Comparison of ENCODE assay signal across 17 cellular contexts in the genomic region with DNA sequence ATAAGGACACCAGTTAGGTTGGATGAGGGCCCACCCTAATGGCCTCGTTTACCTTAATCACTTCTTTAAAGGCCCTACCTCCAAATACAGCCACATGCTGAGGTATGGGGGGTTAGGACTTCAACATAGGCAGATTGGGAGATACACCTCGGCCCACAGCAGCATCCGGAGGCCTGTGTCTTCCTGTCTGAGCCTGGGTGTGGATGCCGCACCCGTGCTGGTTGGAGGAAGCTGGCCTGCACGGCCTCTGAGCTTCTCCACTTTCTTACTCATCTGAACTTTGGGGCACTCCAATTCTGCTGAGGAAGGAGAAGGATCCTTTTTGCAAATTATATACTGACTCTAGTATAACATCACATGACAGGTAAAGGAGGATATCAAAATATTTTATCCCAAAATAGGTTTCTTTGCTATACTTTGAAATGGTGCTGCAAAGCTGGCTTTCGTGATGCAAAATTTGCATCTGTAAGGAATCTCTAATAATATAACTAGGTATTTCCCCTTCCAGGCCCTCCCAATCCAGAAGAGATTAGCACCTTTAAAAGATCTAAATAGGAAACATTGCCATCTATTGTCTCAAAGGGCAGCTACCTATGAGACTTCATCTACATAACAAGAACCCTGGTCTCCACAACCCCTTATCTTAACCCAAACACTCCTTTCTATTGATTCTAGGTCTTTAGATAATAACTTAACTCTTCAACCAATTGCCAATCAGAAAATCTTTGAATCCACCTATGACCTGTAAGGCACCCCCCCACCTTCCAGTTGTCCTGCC.
DNase-seq lines count a peak whose midpoint lies in the region; ATAC-seq and TF ChIP-seq lines count a peak whose summit lies in the region.
"Had no signal": no experiment of that assay in that cellular context is flagged by ENCODE, and none has a peak within 500 bp of the region (broad histone marks: within the 10 kb centered on the region; RNA-seq: fewer than 3 reads in every experiment).

No MANE protein-coding gene starts in this region.

- TF ChIP-seq POLR2A in IMR-90 (IDR thresholded peaks at IDR 0.05; ENCODE audit: low read depth, low read length): no peak

- TF ChIP-seq CTCF in GM23338 (conservative IDR thresholded peaks at IDR 0.05; ENCODE audit: low read depth in 2 of 2) (no peak), IMR-90 (conservative IDR thresholded peaks at IDR 0.05; ENCODE audit: low read depth, low read length) (no peak), foreskin keratinocyte (conservative IDR thresholded peaks at IDR 0.05) (peak; percentile 6), GM20000 (IDR thresholded peaks at IDR 0.05; ENCODE audit: extremely low read depth, missing control alignments) (no peak)

- dilution Hi-C loops in IMR-90 (cut with HindIII; ENCODE audit: low sequenced_read_pairs, unreplicated experiment): no loop called here

- no peak overlapping the region for H2BK5ac ChIP-seq in IMR-90 (ENCODE audit: low read depth, low read length, poor library complexity, severe bottlenecking)

- CTCF ChIA-PET in IMR-90 (lab: Yijun Ruan, JAX): no interaction called here

- H3K27ac Mint-ChIP-seq in GM23338: peak overlapping the region; percentile 65
- H3K27ac Mint-ChIP-seq in stimulated activated effector memory CD8-positive, alpha-beta T cell treated with anti-CD3 and anti-CD28 coated beads, Interleukin-12 subunit alpha, Interleukin-12 subunit beta, amount 100 ng/mL, for 72 hours: no peak overlapping the region
- H3K27ac Mint-ChIP-seq: CD4-positive, CD25-positive, alpha-beta regulatory T cell had no signal

- no peaks in the 10 kb centered on the region; the same call in 2 of the 3 replicates for H3K9me3 Mint-ChIP-seq in GM23338
- H3K9me3 Mint-ChIP-seq in stimulated activated effector memory CD8-positive, alpha-beta T cell treated with anti-CD3 and anti-CD28 coated beads, Interleukin-12 subunit alpha, Interleukin-12 subunit beta, amount 100 ng/mL, for 72 hours: no peaks in the 10 kb centered on the region

- intact Hi-C loops in IMR-90 (cut with micrococcal nuclease): no loop called here

- H3K56ac ChIP-seq in IMR-90 (ENCODE audit: extremely low read depth, insufficient read depth, low read length): no peak overlapping the region

- POLR2A ChIA-PET in IMR-90 (lab: Charles Lee; ENCODE audit: unreplicated experiment): no interaction called here

- no peak overlapping the region for H3K23ac ChIP-seq in IMR-90 (ENCODE audit: low read depth, low read length)

- H3K4me3 ChIP-seq in GM23338: no peak overlapping the region
- H3K4me3 ChIP-seq in IMR-90 (ENCODE audit: insufficient read depth, low read depth, low read length): no peak overlapping the region
- H3K4me3 ChIP-seq: HAP-1 had no signal

- H3K9ac ChIP-seq in IMR-90 (ENCODE audit: low read depth, low read length): no peak overlapping the region
- H3K9ac ChIP-seq: KMS-11 had no signal

- H3K27ac ChIP-seq in GM23338 (ENCODE audit: low read depth) (peak overlapping the region; percentile 80), IMR-90 (ENCODE audit: insufficient read depth, low read length) (no peak overlapping the region), foreskin keratinocyte (no peak overlapping the region)
- H3K27ac ChIP-seq: KMS-11 had no signal

- H2BK120ac ChIP-seq in IMR-90 (ENCODE audit: low read depth, low read length): no peak overlapping the region

- H2BK20ac ChIP-seq in IMR-90 (ENCODE audit: low read depth, low read length): no peak overlapping the region

- H3K36me3 Mint-ChIP-seq in GM23338 (ENCODE audit: low read depth): no peaks in the 10 kb centered on the region
- no peaks in the 10 kb centered on the region for H3K36me3 Mint-ChIP-seq in stimulated activated effector memory CD8-positive, alpha-beta T cell treated with anti-CD3 and anti-CD28 coated beads, Interleukin-12 subunit alpha, Interleukin-12 subunit beta, amount 100 ng/mL, for 72 hours
- H3K36me3 Mint-ChIP-seq: CD4-positive, CD25-positive, alpha-beta regulatory T cell had no signal

- no CpG with 5 or more reads among the region's 7 CpGs for WGBS in IMR-90 (ENCODE audit: extremely low coverage in 2 of 2, insufficient read length in 1 of 2), 2 experiments

- no peaks in the 10 kb centered on the region for H3F3A ChIP-seq in GM23338 (replicated peaks; ENCODE audit: low read depth)

- no peak overlapping the region for H4K5ac ChIP-seq in IMR-90 (ENCODE audit: low read depth, low read length)

- H3K4me2 ChIP-seq in GM23338 (peak overlapping the region; percentile 48; the same call in 1 of the 2 replicates), IMR-90 (ENCODE audit: low read depth, low read length) (no peak overlapping the region)
- H3K4me2 ChIP-seq: KMS-11 had no signal

- peaks cover 38% of the 10 kb centered on the region for H3K4me1 Mint-ChIP-seq in GM23338
- H3K4me1 Mint-ChIP-seq in stimulated activated effector memory CD8-positive, alpha-beta T cell treated with anti-CD3 and anti-CD28 coated beads, Interleukin-12 subunit alpha, Interleukin-12 subunit beta, amount 100 ng/mL, for 72 hours: no peaks in the 10 kb centered on the region
- H3K4me1 Mint-ChIP-seq: CD4-positive, CD25-positive, alpha-beta regulatory T cell had no signal

- H2AK5ac ChIP-seq in IMR-90 (ENCODE audit: low read depth, low read length): no peak overlapping the region

- peaks cover 3% of the 10 kb centered on the region for H3K27me3 Mint-ChIP-seq in GM23338 (ENCODE audit: insufficient read depth, low read depth, poor library complexity)

- H3K36me3 ChIP-seq in GM23338 (ENCODE audit: insufficient read depth) (peaks cover 19% of the 10 kb centered on the region), IMR-90 (ENCODE audit: control insufficient read depth, insufficient read depth, low read length) (no peaks in the 10 kb centered on the region)
- H3K36me3 ChIP-seq: HAP-1 had no signal

- no peaks in the 10 kb centered on the region for H3K79me1 ChIP-seq in IMR-90 (ENCODE audit: low read depth in 1 of 2, low read length in 2 of 2)

- no TSS peak for BruUV-seq in IMR-90 (replicated peaks; lab: Mats Ljungman, UMichigan)

- no peak overlapping the region for H2AFZ ChIP-seq in GM23338
- peak overlapping the region; percentile 51 for H2AFZ ChIP-seq in IMR-90 (replicated peaks; ENCODE audit: low read length, poor library complexity)

- H2BK15ac ChIP-seq in IMR-90 (ENCODE audit: low read depth, low read length): no peak overlapping the region

- in situ Hi-C loops in IMR-90 (cut with MboI; ENCODE audit: low sequenced_read_pairs): no loop called here

- no peak overlapping the region for H4K91ac ChIP-seq in IMR-90 (ENCODE audit: insufficient read depth, low read depth, low read length)

- DNase-seq in GM23338 (ENCODE audit: low spot score): peak; percentile 27
- DNase-seq in IMR-90: no peak
- DNase-seq in foreskin keratinocyte: no peak
- no peak for DNase-seq in stimulated activated effector memory CD8-positive, alpha-beta T cell treated with anti-CD3 and anti-CD28 coated beads, Interleukin-12 subunit alpha, Interleukin-12 subunit beta, amount 100 ng/mL, for 72 hours (ENCODE audit: low spot score in 2 of 2)
- no peak for DNase-seq in GM20000 (ENCODE audit: low spot score)
- DNase-seq in effector CD8-positive, alpha-beta T cell (lab: John Stamatoyannopoulos, UW): no peak
- no peak for DNase-seq in islet precursor cell
- DNase-seq: CD4-positive, CD25-positive, alpha-beta regulatory T cell; EL; NCI-H1092 treated with DMSO at 0.1 percent for 48 hours; NCI-H1436 treated with DMSO at 0.1 percent for 48 hours; NCI-H1930; NCI-H510A had no signal

- peaks cover 17% of the 10 kb centered on the region; the same call in 1 of the 2 replicates for H3K9me2 ChIP-seq in GM23338 (ENCODE audit: insufficient read depth)

- no peaks in the 10 kb centered on the region for H3K9me1 ChIP-seq in IMR-90 (ENCODE audit: insufficient read depth, low read length)

- peak; percentile 87 for ATAC-seq in GM23338
- no peak for ATAC-seq in IMR-90 (ENCODE audit: low read depth)
- ATAC-seq in foreskin keratinocyte: no peak
- peak; percentile 21 for ATAC-seq in stimulated activated effector memory CD8-positive, alpha-beta T cell treated with anti-CD3 and anti-CD28 coated beads, Interleukin-12 subunit alpha, Interleukin-12 subunit beta, amount 100 ng/mL, for 72 hours
- ATAC-seq: Panc1, SK-N-SH treated with all-trans-retinoic acid at 6 μM for 48 hours had no signal

- H3K9me3 ChIP-seq in IMR-90 (ENCODE audit: control insufficient read depth, insufficient read depth, low read length): no peaks in the 10 kb centered on the region
- H3K9me3 ChIP-seq: HAP-1 had no signal

- H3K18ac ChIP-seq in IMR-90 (ENCODE audit: low read depth, low read length): no peak overlapping the region

- H4K20me1 ChIP-seq in GM23338 (replicated peaks; ENCODE audit: insufficient read depth): no peaks in the 10 kb centered on the region
- H4K20me1 ChIP-seq in IMR-90 (ENCODE audit: insufficient read depth, low read length): no peaks in the 10 kb centered on the region; the same call in 1 of the 2 replicates

- no peak overlapping the region for H2AK9ac ChIP-seq in IMR-90 (replicated peaks; ENCODE audit: low read depth, low read length, poor library complexity)

- peaks cover 21% of the 10 kb centered on the region for H3K4me1 ChIP-seq in GM23338 (ENCODE audit: insufficient read depth)
- peaks cover 2% of the 10 kb centered on the region; the same call in 1 of the 2 replicates for H3K4me1 ChIP-seq in IMR-90 (ENCODE audit: control insufficient read depth, insufficient read depth, low read length)
- H3K4me1 ChIP-seq in foreskin keratinocyte: no peaks in the 10 kb centered on the region

- H3K14ac ChIP-seq in IMR-90 (replicated peaks; ENCODE audit: low read depth, low read length): no peak overlapping the region

- no peaks in the 10 kb centered on the region for H3K79me2 ChIP-seq in GM23338 (replicated peaks; ENCODE audit: insufficient read depth)

- H4K8ac ChIP-seq in IMR-90 (ENCODE audit: low read depth in 2 of 2, low read length in 2 of 2): no peak overlapping the region

- no peak for TF ChIP-seq RAD21 in IMR-90 (IDR thresholded peaks at IDR 0.05; ENCODE audit: low read length)

- no peak overlapping the region for H3K4ac ChIP-seq in IMR-90 (ENCODE audit: low read depth, low read length)

- H3K27me3 ChIP-seq in GM23338 (ENCODE audit: insufficient read depth) (no peaks in the 10 kb centered on the region), IMR-90 (ENCODE audit: control insufficient read depth, insufficient read depth, low read length) (peaks cover 18% of the 10 kb centered on the region), foreskin keratinocyte (peaks cover 8% of the 10 kb centered on the region)

- H3K4me3 Mint-ChIP-seq in GM23338: peak overlapping the region; percentile 0; the same call in 1 of the 3 replicates
- H3K4me3 Mint-ChIP-seq in stimulated activated effector memory CD8-positive, alpha-beta T cell treated with anti-CD3 and anti-CD28 coated beads, Interleukin-12 subunit alpha, Interleukin-12 subunit beta, amount 100 ng/mL, for 72 hours: no peak overlapping the region
- H3K4me3 Mint-ChIP-seq: CD4-positive, CD25-positive, alpha-beta regulatory T cell had no signal

Comparison
In these comparisons a context has a peak if more than half of its experiments do, and no peak if none do; other contexts are left out.
1. ATAC-seq: peak in GM23338 (single experiment) and stimulated activated effector memory CD8-positive, alpha-beta T cell treated with anti-CD3 and anti-CD28 coated beads, Interleukin-12 subunit alpha, Interleukin-12 subunit beta, amount 100 ng/mL, for 72 hours (single experiment); none in IMR-90 (single experiment) and foreskin keratinocyte (single experiment).